ENCODE assay signal across 8 cellular contexts in the genomic region with DNA sequence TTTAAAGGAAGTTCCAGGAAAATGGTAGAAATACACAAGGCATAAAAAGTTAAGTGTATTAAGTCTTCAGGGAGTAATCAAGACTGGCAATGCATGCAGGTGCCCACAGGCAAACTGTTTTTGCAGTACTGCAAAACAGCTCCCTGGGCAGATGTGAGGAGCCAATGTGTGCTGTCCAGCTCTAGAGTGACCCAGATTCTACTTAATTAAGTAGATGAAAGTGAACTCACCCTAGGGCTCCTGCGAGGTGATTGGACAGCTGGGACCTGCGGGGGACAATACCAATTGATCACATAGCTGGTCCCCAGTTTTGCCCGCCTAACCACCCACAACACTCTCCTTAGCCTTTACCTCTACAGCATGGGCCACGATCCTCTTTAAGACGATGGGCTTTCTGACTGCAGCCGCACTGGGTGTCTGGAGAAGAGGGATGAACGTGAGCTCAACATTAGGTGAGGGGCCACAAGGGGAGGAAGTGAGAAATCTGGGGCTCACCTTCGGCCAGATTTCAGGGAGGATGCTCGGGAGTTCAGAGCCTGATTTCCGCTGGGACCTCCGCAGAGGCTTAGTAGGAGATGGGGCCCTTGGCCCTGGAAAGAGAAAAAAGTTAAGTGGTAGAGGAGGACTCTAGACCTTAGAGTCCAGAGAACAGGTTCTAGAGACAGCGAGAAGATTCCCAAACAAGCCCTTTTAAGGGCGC. TPM values are rescaled to one million over a fixed set of nuclear protein-coding genes. Genes with fewer than 3 reads are reported as not detected.
DNase-seq lines count a peak whose midpoint lies in the region; ATAC-seq and TF ChIP-seq lines count a peak whose summit lies in the region.

No MANE protein-coding gene starts in this region.

- peaks cover 66% of the 10 kb centered on the region for H3K4me1 Mint-ChIP-seq in activated T-helper 1 cell treated with anti-CD3 and anti-CD28 coated beads, Interleukin-12 subunit alpha, Interleukin-12 subunit beta, Interleukin-2, Interleukin-4 antibody, amounts not matched to agents 30 ng/mL and 10 ng/mL and 1 ng/mL, durations not matched to agents 14 hours and 24 hours and 36 hours (ENCODE audit: low read depth)

- no peak for TF ChIP-seq CTCF in left lung (IDR thresholded peaks at IDR 0.05)
- TF ChIP-seq CTCF in upper lobe of left lung (IDR thresholded peaks at IDR 0.05), result no peak

- WGBS in upper lobe of left lung, 2 donors, result 7% methylated on average over 12 to 13 of the region's 13 CpGs

- H3K27me3 Mint-ChIP-seq in activated T-helper 1 cell treated with anti-CD3 and anti-CD28 coated beads, Interleukin-12 subunit alpha, Interleukin-12 subunit beta, Interleukin-2, Interleukin-4 antibody, amounts not matched to agents 30 ng/mL and 10 ng/mL and 1 ng/mL, durations not matched to agents 14 hours and 24 hours and 36 hours (ENCODE audit: insufficient read depth), result no peaks in the 10 kb centered on the region

- H3K36me3 Mint-ChIP-seq in activated T-helper 1 cell treated with anti-CD3 and anti-CD28 coated beads, Interleukin-12 subunit alpha, Interleukin-12 subunit beta, Interleukin-2, Interleukin-4 antibody, amounts not matched to agents 30 ng/mL and 10 ng/mL and 1 ng/mL, durations not matched to agents 14 hours and 24 hours and 36 hours (ENCODE audit: low read depth), result peaks cover 34% of the 10 kb centered on the region

- H3K9me3 Mint-ChIP-seq in activated T-helper 1 cell treated with anti-CD3 and anti-CD28 coated beads, Interleukin-12 subunit alpha, Interleukin-12 subunit beta, Interleukin-2, Interleukin-4 antibody, amounts not matched to agents 30 ng/mL and 10 ng/mL and 1 ng/mL, durations not matched to agents 14 hours and 24 hours and 36 hours, result no peaks in the 10 kb centered on the region

- H3K27ac ChIP-seq in left lung, result peak overlapping the region in 1 of 2 donors; percentile 90
- H3K27ac ChIP-seq in upper lobe of left lung, result peak overlapping the region; percentile 89 to 98 (median 96)

- peaks cover 9 to 27% of the 10 kb centered on the region in 2 donors for H3K4me1 ChIP-seq in left lung
- peaks cover 15 to 24% (median 19%) of the 10 kb centered on the region in 4 donors for H3K4me1 ChIP-seq in upper lobe of left lung

- intact Hi-C loops in activated T-helper 1 cell treated with anti-CD3 and anti-CD28 coated beads, Interleukin-12 subunit alpha, Interleukin-12 subunit beta, Interleukin-2, Interleukin-4 antibody, amounts not matched to agents 30 ng/mL and 10 ng/mL and 1 ng/mL, durations not matched to agents 14 hours and 24 hours and 36 hours (cut with micrococcal nuclease), result no loop called here
- intact Hi-C loops in left lung (cut with DNase I), result no loop called here

- H3K4me3 ChIP-seq in left lung (peak overlapping the region; percentile 79 to 85), upper lobe of left lung (peak overlapping the region; percentile 37 to 88 (median 82))

- DNase-seq in activated T-helper 1 cell treated with anti-CD3 and anti-CD28 coated beads, Interleukin-12 subunit alpha, Interleukin-12 subunit beta, Interleukin-2, Interleukin-4 antibody, amounts not matched to agents 30 ng/mL and 10 ng/mL and 1 ng/mL, durations not matched to agents 14 hours and 24 hours and 36 hours (ENCODE audit: low spot score), result no peak
- DNase-seq in left lung, result no peak
- no peak for DNase-seq in upper lobe of left lung
- no peak for DNase-seq in central memory CD4-positive, alpha-beta T cell
- no peak for DNase-seq in NCI-H2227 treated with DMSO at 0.1 percent for 48 hours (lab: John Stamatoyannopoulos, UW)
- no peak for DNase-seq in pons (ENCODE audit: low spot score)

- H3K4me3 Mint-ChIP-seq in activated T-helper 1 cell treated with anti-CD3 and anti-CD28 coated beads, Interleukin-12 subunit alpha, Interleukin-12 subunit beta, Interleukin-2, Interleukin-4 antibody, amounts not matched to agents 30 ng/mL and 10 ng/mL and 1 ng/mL, durations not matched to agents 14 hours and 24 hours and 36 hours, result peak overlapping the region; percentile 98

- H3K27ac Mint-ChIP-seq in activated T-helper 1 cell treated with anti-CD3 and anti-CD28 coated beads, Interleukin-12 subunit alpha, Interleukin-12 subunit beta, Interleukin-2, Interleukin-4 antibody, amounts not matched to agents 30 ng/mL and 10 ng/mL and 1 ng/mL, durations not matched to agents 14 hours and 24 hours and 36 hours, result peak overlapping the region; percentile 97

- H3K36me3 ChIP-seq in left lung (peaks cover 0 to 33% of the 10 kb centered on the region in 2 donors), upper lobe of left lung (peaks cover 8 to 34% (median 21%) of the 10 kb centered on the region in 4 donors)

- no peak for TF ChIP-seq EP300 in upper lobe of left lung (IDR thresholded peaks at IDR 0.05)

- H3K9me3 ChIP-seq in left lung (no peaks in the 10 kb centered on the region), upper lobe of left lung (no peaks in the 10 kb centered on the region)

- H3K27me3 ChIP-seq in left lung, result no peaks in the 10 kb centered on the region
- no peaks in the 10 kb centered on the region for H3K27me3 ChIP-seq in upper lobe of left lung

- no peak for TF ChIP-seq POLR2A in upper lobe of left lung (IDR thresholded peaks at IDR 0.05)

- ATAC-seq in GM18511 (IDR thresholded peaks at IDR 0.05; ENCODE audit: unreplicated experiment) (peak; percentile 14), HG02943 (IDR thresholded peaks at IDR 0.05; ENCODE audit: low read depth, unreplicated experiment) (peak; percentile 12), left lung (no peak), upper lobe of left lung (ENCODE audit: low FRiP score in 2 of 2) (no peak)

RNA-seq across cellular contexts. Expression of a gene that starts 0.6 kb away (rescaled TPM):
- 91.8 and 92.5 TPM in 2 replicates for total RNA-seq in activated T-helper 1 cell treated with anti-CD3 and anti-CD28 coated beads, Interleukin-12 subunit alpha, Interleukin-12 subunit beta, Interleukin-2, Interleukin-4 antibody, amounts not matched to agents 30 ng/mL and 10 ng/mL and 1 ng/mL, durations not matched to agents 14 hours and 24 hours and 36 hours
- total RNA-seq in left lung (10 to 100 TPM in 1 of 2 donors, 1 to 10 TPM in 1; 7.1 to 11.3 TPM), upper lobe of left lung (1 to 10 TPM; 1.0 to 4.4 (median 1.8) TPM)

RNA-seq across cellular contexts. Expression of a gene that starts 0.7 kb away (rescaled TPM):
- 31.9 and 34.5 TPM in 2 replicates for total RNA-seq in activated T-helper 1 cell treated with anti-CD3 and anti-CD28 coated beads, Interleukin-12 subunit alpha, Interleukin-12 subunit beta, Interleukin-2, Interleukin-4 antibody, amounts not matched to agents 30 ng/mL and 10 ng/mL and 1 ng/mL, durations not matched to agents 14 hours and 24 hours and 36 hours
- total RNA-seq in left lung, result 10 to 100 TPM; 32.6 to 36.4 TPM
- 10 to 100 TPM; 21.4 to 39.8 (median 34.6) TPM for total RNA-seq in upper lobe of left lung

RNA-seq across cellular contexts. Expression of a gene that starts 12.7 kb away (rescaled TPM):
- total RNA-seq in activated T-helper 1 cell treated with anti-CD3 and anti-CD28 coated beads, Interleukin-12 subunit alpha, Interleukin-12 subunit beta, Interleukin-2, Interleukin-4 antibody, amounts not matched to agents 30 ng/mL and 10 ng/mL and 1 ng/mL, durations not matched to agents 14 hours and 24 hours and 36 hours, result 137 and 139 TPM in 2 replicates
- total RNA-seq in left lung (10 to 100 TPM; 79.4 to 86.8 TPM), upper lobe of left lung (100 to 1,000 TPM; 102 to 531 (median 175) TPM)

RNA-seq across cellular contexts. Expression of a gene that starts 24.9 kb away (rescaled TPM):
- total RNA-seq in activated T-helper 1 cell treated with anti-CD3 and anti-CD28 coated beads, Interleukin-12 subunit alpha, Interleukin-12 subunit beta, Interleukin-2, Interleukin-4 antibody, amounts not matched to agents 30 ng/mL and 10 ng/mL and 1 ng/mL, durations not matched to agents 14 hours and 24 hours and 36 hours, result 11.5 and 12.7 TPM in 2 replicates
- 10 to 100 TPM in 1 of 2 donors, 1 to 10 TPM in 1; 8.5 to 10.4 TPM for total RNA-seq in left lung
- 10 to 100 TPM in 2 of 6 donors, 1 to 10 TPM in 4; 5.9 to 27.2 (median 9.1) TPM for total RNA-seq in upper lobe of left lung

RNA-seq across cellular contexts. Expression of a gene that starts 28.4 kb away (rescaled TPM):
- total RNA-seq in activated T-helper 1 cell treated with anti-CD3 and anti-CD28 coated beads, Interleukin-12 subunit alpha, Interleukin-12 subunit beta, Interleukin-2, Interleukin-4 antibody, amounts not matched to agents 30 ng/mL and 10 ng/mL and 1 ng/mL, durations not matched to agents 14 hours and 24 hours and 36 hours, result 32.2 and 32.8 TPM in 2 replicates
- total RNA-seq in left lung (10 to 100 TPM; 37.1 to 41.0 TPM), upper lobe of left lung (10 to 100 TPM; 36.8 to 82.7 (median 45.5) TPM)

Comparison
In these comparisons a context has a peak if more than half of its experiments do, and no peak if none do; other contexts are left out.
1. ATAC-seq: peak in GM18511 (single experiment) and HG02943 (single experiment); none in left lung (single experiment) and upper lobe of left lung (0 of 2).